In the genomic region with DNA sequence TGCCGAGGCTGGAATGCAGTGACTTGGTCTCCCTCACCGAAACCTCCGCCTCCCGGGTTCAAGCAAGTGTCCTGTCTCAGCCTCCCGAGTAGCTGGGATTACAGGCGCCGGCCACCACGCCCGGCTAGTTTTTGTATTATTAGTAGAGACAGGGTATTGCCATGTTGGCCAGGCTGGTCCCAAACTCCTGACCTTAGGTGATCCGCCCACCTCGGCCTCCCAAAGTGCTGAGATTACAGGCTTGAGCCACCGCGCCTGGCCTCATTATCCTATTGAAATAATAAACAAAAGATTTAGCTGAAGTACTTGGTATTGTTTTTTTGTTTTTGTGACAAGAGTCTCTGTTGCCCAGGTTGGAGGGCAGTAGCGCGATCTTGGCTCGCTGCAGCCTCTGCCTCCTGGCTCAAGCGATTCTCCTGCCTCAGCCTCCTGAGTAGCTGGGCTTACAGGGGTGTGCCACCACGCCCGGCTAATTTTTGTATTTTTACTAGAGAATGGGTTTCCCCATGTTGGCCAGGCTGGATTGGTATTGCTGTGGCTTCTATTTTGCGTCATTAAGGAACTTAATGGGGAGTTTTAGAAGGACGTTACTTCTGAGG, we compare ENCODE assay signal across 8 cellular contexts. TPM values are rescaled to one million over a fixed set of nuclear protein-coding genes. Genes with fewer than 3 reads are reported as not detected.
DNase-seq lines count a peak whose midpoint lies in the region; ATAC-seq and TF ChIP-seq lines count a peak whose summit lies in the region.

No MANE protein-coding gene starts in this region.

- peaks cover 53% of the 10 kb centered on the region for H3K4me1 Mint-ChIP-seq in activated T-cell treated with anti-CD3 and anti-CD28 coated beads, Interleukin-2, amount 50 U/mL, for 24 hours (ENCODE audit: low read depth)
- peaks cover 40% of the 10 kb centered on the region for H3K4me1 Mint-ChIP-seq in activated naive CD8-positive, alpha-beta T cell treated with anti-CD3 and anti-CD28 coated beads, Interleukin-2, amount 10 ng/mL, durations not matched to agents 7 days and 5 days

- no peaks in the 10 kb centered on the region for H3K9me3 Mint-ChIP-seq in activated T-cell treated with anti-CD3 and anti-CD28 coated beads, Interleukin-2, amount 50 U/mL, for 24 hours
- no peaks in the 10 kb centered on the region for H3K9me3 Mint-ChIP-seq in activated naive CD8-positive, alpha-beta T cell treated with anti-CD3 and anti-CD28 coated beads, Interleukin-2, amount 10 ng/mL, durations not matched to agents 7 days and 5 days

- peak overlapping the region; percentile 100 for H3K27ac Mint-ChIP-seq in activated T-cell treated with anti-CD3 and anti-CD28 coated beads, Interleukin-2, amount 50 U/mL, for 24 hours
- peak overlapping the region; percentile 93 for H3K27ac Mint-ChIP-seq in activated naive CD8-positive, alpha-beta T cell treated with anti-CD3 and anti-CD28 coated beads, Interleukin-2, amount 10 ng/mL, durations not matched to agents 7 days and 5 days

- DNase-seq in activated T-cell treated with anti-CD3 and anti-CD28 coated beads, Interleukin-2, amount 50 U/mL, for 24 hours: no peak
- no peak for DNase-seq in activated T-cell treated with anti-CD3 and anti-CD28 coated beads, Interleukin-2, amount 50 U/mL, for 1 hour
- no peak for DNase-seq in activated naive CD8-positive, alpha-beta T cell treated with anti-CD3 and anti-CD28 coated beads, Interleukin-2, amount 10 ng/mL, durations not matched to agents 7 days and 5 days
- no peak for DNase-seq in left lung
- no peak for DNase-seq in thoracic aorta (ENCODE audit: low spot score)
- DNase-seq in 8988T: no peak
- DNase-seq in NCI-H146 (lab: John Stamatoyannopoulos, UW): no peak

- POLR2A ChIA-PET in activated naive CD8-positive, alpha-beta T cell treated with anti-CD3 and anti-CD28 coated beads, Interleukin-2, amount 10 ng/mL, durations not matched to agents 7 days and 5 days (lab: Charles Lee): interaction anchor here (1.2 to 3.9 kb wide), 2 partner anchors 8 to 10 kb away, joined by 6 to 27 read pairs; a partner anchor contains a TSS

- no peaks in the 10 kb centered on the region for H3K27me3 ChIP-seq in left lung
- H3K27me3 ChIP-seq in thoracic aorta (replicated peaks; ENCODE audit: insufficient read depth): no peaks in the 10 kb centered on the region

- H3K9me3 ChIP-seq in left lung (no peaks in the 10 kb centered on the region), thoracic aorta (no peaks in the 10 kb centered on the region)

- H3K36me3 ChIP-seq in left lung: peaks cover 10 to 56% of the 10 kb centered on the region in 2 donors
- H3K36me3 ChIP-seq in thoracic aorta: peaks cover 45% of the 10 kb centered on the region

- TF ChIP-seq CTCF in left lung (IDR thresholded peaks at IDR 0.05): no peak
- no peak for TF ChIP-seq CTCF in thoracic aorta (IDR thresholded peaks at IDR 0.05)

- H3K4me3 ChIP-seq in left lung (peak overlapping the region; percentile 65 to 80), thoracic aorta (peak overlapping the region; percentile 94)

- peaks cover 31 to 48% of the 10 kb centered on the region in 2 donors for H3K4me1 ChIP-seq in left lung
- peaks cover 18 to 45% of the 10 kb centered on the region in 2 donors for H3K4me1 ChIP-seq in thoracic aorta (ENCODE audit: control insufficient read depth in 1 of 2, low read depth in 2 of 2)

- H3K4me3 Mint-ChIP-seq in activated T-cell treated with anti-CD3 and anti-CD28 coated beads, Interleukin-2, amount 50 U/mL, for 24 hours: peak overlapping the region; percentile 99
- H3K4me3 Mint-ChIP-seq in activated naive CD8-positive, alpha-beta T cell treated with anti-CD3 and anti-CD28 coated beads, Interleukin-2, amount 10 ng/mL, durations not matched to agents 7 days and 5 days: peak overlapping the region; percentile 95

- peaks cover 68% of the 10 kb centered on the region for H3K36me3 Mint-ChIP-seq in activated T-cell treated with anti-CD3 and anti-CD28 coated beads, Interleukin-2, amount 50 U/mL, for 24 hours (ENCODE audit: low read depth)
- H3K36me3 Mint-ChIP-seq in activated naive CD8-positive, alpha-beta T cell treated with anti-CD3 and anti-CD28 coated beads, Interleukin-2, amount 10 ng/mL, durations not matched to agents 7 days and 5 days: peaks cover 35% of the 10 kb centered on the region

- H3K27ac ChIP-seq in left lung: no peak overlapping the region
- peak overlapping the region in 1 of 2 donors; percentile 88 for H3K27ac ChIP-seq in thoracic aorta

- no peaks in the 10 kb centered on the region for H3K27me3 Mint-ChIP-seq in activated T-cell treated with anti-CD3 and anti-CD28 coated beads, Interleukin-2, amount 50 U/mL, for 24 hours
- no peaks in the 10 kb centered on the region for H3K27me3 Mint-ChIP-seq in activated naive CD8-positive, alpha-beta T cell treated with anti-CD3 and anti-CD28 coated beads, Interleukin-2, amount 10 ng/mL, durations not matched to agents 7 days and 5 days

- no peak for ATAC-seq in activated naive CD8-positive, alpha-beta T cell treated with anti-CD3 and anti-CD28 coated beads, Interleukin-2, amount 10 ng/mL, durations not matched to agents 7 days and 5 days (ENCODE audit: low read depth)
- ATAC-seq in left lung (no peak), thoracic aorta (ENCODE audit: insufficient number of reproducible peaks, low FRiP score, low read depth) (no peak), HG03457 (IDR thresholded peaks at IDR 0.05; ENCODE audit: unreplicated experiment) (no peak)

- intact Hi-C loops in left lung (cut with DNase I): no loop called here

RNA-seq across cellular contexts. Expression of a gene that starts 1.5 kb away (rescaled TPM):
- total RNA-seq in activated naive CD8-positive, alpha-beta T cell treated with anti-CD3 and anti-CD28 coated beads, Interleukin-2, amount 10 ng/mL, durations not matched to agents 7 days and 5 days: 1,000 to 10,000 TPM; 1,037 to 1,049 TPM
- total RNA-seq in left lung (100 to 1,000 TPM; 684 to 736 TPM), thoracic aorta (100 to 1,000 TPM; 277 to 520 TPM)

RNA-seq across cellular contexts. Expression of a gene that starts 8.5 kb away (rescaled TPM):
- 1 to 10 TPM; 7.9 to 8.2 TPM for total RNA-seq in activated naive CD8-positive, alpha-beta T cell treated with anti-CD3 and anti-CD28 coated beads, Interleukin-2, amount 10 ng/mL, durations not matched to agents 7 days and 5 days
- total RNA-seq in left lung (10 to 100 TPM in 1 of 2 donors, 1 to 10 TPM in 1; 9.7 to 10.3 TPM), thoracic aorta (1 to 10 TPM; 1.2 to 4.1 TPM)
